ENCODE assay signal across 1 cellular context in genomic region chr6:110877569-110877968, GRCh38.
TF ChIP-seq lines count a peak whose summit lies in the region.

No MANE protein-coding gene starts in this region.

TF ChIP-seq in H1, 55 proteins besides CTCF, POLR2A, EP300 and RAD21:
- TF ChIP-seq SP4 (IDR thresholded peaks at IDR 0.05; ENCODE audit: low read length): no peak
- no peak for TF ChIP-seq BACH1 (IDR thresholded peaks at IDR 0.05; ENCODE audit: low read length)
- no peak for TF ChIP-seq CBX8 (IDR thresholded peaks at IDR 0.05; ENCODE audit: borderline replicate concordance, low read depth, low read length)
- no peak for TF ChIP-seq RFX5 (IDR thresholded peaks at IDR 0.05; ENCODE audit: borderline replicate concordance, low read depth, low read length)
